In genomic region chr22:28175730-28176492, GRCh38 we compare ENCODE assay signal across 15 cellular contexts.
DNase-seq lines count a peak whose midpoint lies in the region; ATAC-seq and TF ChIP-seq lines count a peak whose summit lies in the region.
"Had no signal": no experiment of that assay in that cellular context is flagged by ENCODE, and none has a peak within 500 bp of the region (broad histone marks: within the 10 kb centered on the region; RNA-seq: fewer than 3 reads in every experiment).

No MANE protein-coding gene starts in this region.

- DNase-seq in amniotic epithelial cell (ENCODE audit: low read depth) (peak; percentile 31), epithelial cell of prostate (ENCODE audit: low read depth, low spot score) (no peak), osteoblast (ENCODE audit: insufficient read length, low spot score, missing footprints) (peak; percentile 65), OCI-M2 (lab: John Stamatoyannopoulos, UW; ENCODE audit: unreplicated experiment) (no peak), amniotic stem cell (lab: John Stamatoyannopoulos, UW) (no peak)
- DNase-seq: 8988T; CD4-positive, alpha-beta memory T cell; DMS153; DMS79; GDM1 had no signal

- no peaks in the 10 kb centered on the region for H3K9me3 ChIP-seq in HEK293 (ENCODE audit: control insufficient read depth, insufficient read depth, low read depth, low read length)
- no peaks in the 10 kb centered on the region for H3K9me3 ChIP-seq in osteoblast (ENCODE audit: low read depth, low read length)

- no peaks in the 10 kb centered on the region for H3K36me3 ChIP-seq in HEK293 (ENCODE audit: control insufficient read depth in 2 of 2, insufficient read depth in 1 of 2, low read length in 2 of 2)
- H3K36me3 ChIP-seq in osteoblast (ENCODE audit: insufficient read depth, low read length) = no peaks in the 10 kb centered on the region
- H3K36me3 ChIP-seq: BLaER1 had no signal

- no peaks in the 10 kb centered on the region; the same call in 1 of the 2 replicates for H3K4me1 ChIP-seq in HEK293 (ENCODE audit: control insufficient read depth, insufficient read depth, low read length)
- H3K4me1 ChIP-seq in osteoblast (ENCODE audit: insufficient read depth, low read length) = peaks cover 3% of the 10 kb centered on the region
- H3K4me1 ChIP-seq: BLaER1 had no signal

- no peak for ATAC-seq in HG02763 (IDR thresholded peaks at IDR 0.05; ENCODE audit: unreplicated experiment)
- ATAC-seq: GM23338, HCT116 had no signal

- POLR2A ChIA-PET in HEK293 (lab: Yijun Ruan, JAX) = no interaction called here

- no peaks in the 10 kb centered on the region for H4K20me1 ChIP-seq in osteoblast (ENCODE audit: insufficient read depth, low read length)
- H4K20me1 ChIP-seq: BLaER1 had no signal

- peaks cover 3% of the 10 kb centered on the region for H3K79me2 ChIP-seq in osteoblast (ENCODE audit: insufficient read depth, low read length)

- TF ChIP-seq CTCF in HEK293 (tag by site-specific recombination; IDR thresholded peaks at IDR 0.05) (no peak), osteoblast (IDR thresholded peaks at IDR 0.05; ENCODE audit: extremely low read depth, low read depth, low read length) (no peak)

- H2AFZ ChIP-seq in osteoblast (ENCODE audit: low read length) = no peak overlapping the region
- H2AFZ ChIP-seq: GM23338 had no signal

- CTCF ChIA-PET in HEK293 (lab: Yijun Ruan, JAX) = no interaction called here

- no peaks in the 10 kb centered on the region for H3K27me3 ChIP-seq in osteoblast (ENCODE audit: insufficient read depth, low read length)
- H3K27me3 ChIP-seq: BLaER1 had no signal

- H3K4me2 ChIP-seq in osteoblast (ENCODE audit: insufficient read depth, low read length) = no peak overlapping the region
- H3K4me2 ChIP-seq: BLaER1, GM23338 had no signal

- H3K4me3 ChIP-seq in HEK293 (ENCODE audit: low read depth, low read length) (no peak overlapping the region), osteoblast (ENCODE audit: insufficient read depth, low read length) (no peak overlapping the region)
- H3K4me3 ChIP-seq: BLaER1, GM23338 had no signal

- no peak overlapping the region for H3K27ac ChIP-seq in HEK293 (ENCODE audit: extremely low read depth, low read depth, low read length)
- H3K27ac ChIP-seq in epithelial cell of prostate = peak overlapping the region; percentile 25
- no peak overlapping the region for H3K27ac ChIP-seq in osteoblast (ENCODE audit: low read depth, low read length)
- H3K27ac ChIP-seq: BLaER1 had no signal

TF ChIP-seq in HEK293, 187 proteins besides CTCF, POLR2A, EP300 and RAD21:
- TF ChIP-seq ZNF791 (tag by site-specific recombination; IDR thresholded peaks at IDR 0.05) (no peak), ZSCAN23 (tag by site-specific recombination; IDR thresholded peaks at IDR 0.05) (no peak), ZNF184 (tag by site-specific recombination; IDR thresholded peaks at IDR 0.05) (peak; percentile 94), ZNF426 (tag by site-specific recombination; IDR thresholded peaks at IDR 0.05) (no peak), ZNF335 (tag by site-specific recombination; conservative IDR thresholded peaks at IDR 0.05) (no peak), ZNF658 (tag by site-specific recombination; IDR thresholded peaks at IDR 0.05) (no peak), SP7 (tag by site-specific recombination; IDR thresholded peaks at IDR 0.05) (0 out of 2 replicates have a peak, but pooled peaks have one; percentile 24)
TF ChIP-seq in HEK293: peak in this region for 2.

Comparison
In these comparisons a context has a peak if more than half of its experiments do, and no peak if none do; other contexts are left out.
1. DNase-seq: peak in amniotic epithelial cell (single experiment) and osteoblast (single experiment); none in epithelial cell of prostate (single experiment), OCI-M2 (single experiment) and amniotic stem cell (single experiment).